In the genomic region with DNA sequence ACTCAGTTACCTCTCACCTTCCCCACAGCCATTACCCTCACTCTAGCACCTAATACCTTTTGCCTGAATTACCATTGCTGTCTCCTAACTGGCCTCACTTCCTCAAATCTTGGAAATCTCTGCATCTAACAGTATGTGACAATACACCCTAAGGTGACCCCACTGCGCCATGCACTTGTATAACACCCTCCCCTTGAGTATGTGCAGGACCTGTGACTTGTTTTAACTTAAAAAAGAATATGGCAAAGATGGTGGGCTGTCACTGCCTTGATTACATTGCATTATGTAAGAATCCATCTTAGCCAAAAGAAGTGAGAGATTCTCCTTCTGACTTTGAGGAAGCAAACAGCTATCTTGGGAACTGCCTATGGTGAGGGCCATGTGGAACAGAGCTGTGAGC, we compare ENCODE assay signal across 31 cellular contexts. TPM values are rescaled to one million over a fixed set of nuclear protein-coding genes. Genes with fewer than 3 reads are reported as not detected.
"Had no signal": no experiment of that assay in that cellular context is flagged by ENCODE, and none has a peak within 500 bp of the region (broad histone marks: within the 10 kb centered on the region; RNA-seq: fewer than 3 reads in every experiment).

No MANE protein-coding gene starts in this region.

- H3K36me3 ChIP-seq: neural progenitor cell, ovary, right atrium auricular region, right lobe of liver, sigmoid colon, stomach, thoracic aorta, thyroid gland, tibial nerve, upper lobe of left lung, vagina had no signal

- H3K4me3 Mint-ChIP-seq: naive thymus-derived CD8-positive, alpha-beta T cell; natural killer cell treated with Interleukin-12 subunit alpha and Interleukin-12 subunit beta and Interleukin-15 and Interleukin-18, amount 100 ng/mL, for 72 hours; neural progenitor cell; stimulated activated effector memory CD8-positive, alpha-beta T cell treated with anti-CD3 and anti-CD28 coated beads, Interleukin-12 subunit alpha, Interleukin-12 subunit beta, amount 100 ng/mL, for 72 hours; stimulated activated naive B cell treated with anti-CD40 and anti-IgM and Interleukin-4, amounts not matched to agents 10 μg/mL and 1 μg/mL and 100 μg/mL, for 72 hours; stimulated activated naive CD8-positive, alpha-beta T cell treated with anti-CD3 and anti-CD28 coated beads, Interleukin-15, Interleukin-2, amounts not matched to agents 100 ng/mL and 50 ng/mL, for 24 hours had no signal

- H3K9ac ChIP-seq: neural progenitor cell, parathyroid adenoma had no signal

- H3K4me1 Mint-ChIP-seq: naive thymus-derived CD8-positive, alpha-beta T cell; stimulated activated effector memory CD8-positive, alpha-beta T cell treated with anti-CD3 and anti-CD28 coated beads, Interleukin-12 subunit alpha, Interleukin-12 subunit beta, amount 100 ng/mL, for 72 hours; stimulated activated naive B cell treated with anti-CD40 and anti-IgM and Interleukin-4, amounts not matched to agents 10 μg/mL and 1 μg/mL and 100 μg/mL, for 72 hours had no signal

- H3K4me1 ChIP-seq: neural progenitor cell, parathyroid adenoma, right atrium auricular region, right lobe of liver, sigmoid colon, stomach, thyroid gland, tibial nerve, upper lobe of left lung, vagina had no signal

- H3K27me3 ChIP-seq: neural progenitor cell, ovary, right atrium auricular region, right lobe of liver, sigmoid colon, stomach, thyroid gland, tibial nerve, upper lobe of left lung, vagina had no signal

- DNase-seq: naive thymus-derived CD8-positive, alpha-beta T cell; occipital lobe; ovary; posterior cingulate gyrus; retina; right lobe of liver; sigmoid colon; small intestine; stimulated activated CD4-positive, alpha-beta T cell treated with anti-CD3 and anti-CD28 coated beads, Interleukin-15, amount 100 ng/mL, for 24 hours; stimulated activated CD4-positive, alpha-beta T cell treated with anti-CD3 and anti-CD28 coated beads, Interleukin-2, amount 100 ng/mL, for 24 hours; stimulated activated CD4-positive, alpha-beta T cell treated with anti-CD3 and anti-CD28 coated beads, Interleukin-2, amount 100 ng/mL, for 48 hours; stimulated activated CD4-positive, alpha-beta T cell treated with anti-CD3 and anti-CD28 coated beads, Interleukin-4, amount 100 ng/mL, for 24 hours; stimulated activated naive B cell treated with anti-CD40 and anti-IgM and Interleukin-4, amounts not matched to agents 10 μg/mL and 1 μg/mL and 100 μg/mL, for 72 hours; stimulated activated naive CD4-positive, alpha-beta T cell treated with Interleukin-2 at 50 U/mL for 16 hours; stomach; thyroid gland; trophoblast cell; upper lobe of left lung had no signal

- H3K27ac Mint-ChIP-seq: natural killer cell treated with Interleukin-12 subunit alpha and Interleukin-12 subunit beta and Interleukin-15 and Interleukin-18, amount 100 ng/mL, for 72 hours; neural progenitor cell; progenitor cell of endocrine pancreas; stimulated activated effector memory CD8-positive, alpha-beta T cell treated with anti-CD3 and anti-CD28 coated beads, Interleukin-12 subunit alpha, Interleukin-12 subunit beta, amount 100 ng/mL, for 72 hours; stimulated activated naive B cell treated with anti-CD40 and anti-IgM and Interleukin-4, amounts not matched to agents 10 μg/mL and 1 μg/mL and 100 μg/mL, for 72 hours; stimulated activated naive CD8-positive, alpha-beta T cell treated with anti-CD3 and anti-CD28 coated beads, Interleukin-15, Interleukin-2, amounts not matched to agents 100 ng/mL and 50 ng/mL, for 24 hours had no signal

- H3K9me3 ChIP-seq: ovary, right lobe of liver, sigmoid colon, thyroid gland, upper lobe of left lung, vagina had no signal

- H3K36me3 Mint-ChIP-seq: stimulated activated effector memory CD8-positive, alpha-beta T cell treated with anti-CD3 and anti-CD28 coated beads, Interleukin-12 subunit alpha, Interleukin-12 subunit beta, amount 100 ng/mL, for 72 hours; stimulated activated naive B cell treated with anti-CD40 and anti-IgM and Interleukin-4, amounts not matched to agents 10 μg/mL and 1 μg/mL and 100 μg/mL, for 72 hours had no signal

- ATAC-seq: naive thymus-derived CD8-positive, alpha-beta T cell; right lobe of liver; stimulated activated effector memory CD8-positive, alpha-beta T cell treated with anti-CD3 and anti-CD28 coated beads, Interleukin-12 subunit alpha, Interleukin-12 subunit beta, amount 100 ng/mL, for 72 hours; stimulated activated naive B cell treated with anti-CD40 and anti-IgM and Interleukin-4, amounts not matched to agents 10 μg/mL and 1 μg/mL and 100 μg/mL, for 72 hours had no signal

- H3K4me3 ChIP-seq: neural progenitor cell, ovary, right atrium auricular region, right lobe of liver, sigmoid colon, stomach, thoracic aorta, thyroid gland, tibial nerve, upper lobe of left lung, vagina had no signal

- H3K27me3 Mint-ChIP-seq: progenitor cell of endocrine pancreas had no signal

- H3K27ac ChIP-seq: neural progenitor cell, ovary, parathyroid adenoma, right atrium auricular region, right lobe of liver, sigmoid colon, stomach, thoracic aorta, thyroid gland, tibial nerve, upper lobe of left lung, vagina had no signal

RNA-seq across cellular contexts. Expression of a gene that starts 29.9 kb away (rescaled TPM):
- total RNA-seq: naive thymus-derived CD8-positive, alpha-beta T cell; natural killer cell treated with Interleukin-12 subunit alpha and Interleukin-12 subunit beta and Interleukin-15 and Interleukin-18, amount 100 ng/mL, for 72 hours; osteoblast; pulmonary artery endothelial cell; right atrium auricular region had no signal
- polyA plus RNA-seq: naive thymus-derived CD8-positive, alpha-beta T cell; neural cell had no signal
